ENCODE assay signal across 2 cellular contexts in genomic region chr19:40362160-40362559, GRCh38.
TF ChIP-seq lines count a peak whose summit lies in the region.

No MANE protein-coding gene starts in this region.

TF ChIP-seq in IMR-90, 13 proteins besides CTCF, POLR2A, EP300 and RAD21:
- TF ChIP-seq USF2 (IDR thresholded peaks at IDR 0.05; ENCODE audit: low read depth, low read length) (no peak), SMC3 (IDR thresholded peaks at IDR 0.05; ENCODE audit: low read depth, low read length) (no peak), MAFK (IDR thresholded peaks at IDR 0.05; ENCODE audit: low read depth, low read length) (no peak), NFE2L2 (IDR thresholded peaks at IDR 0.05; ENCODE audit: low read depth, low read length) (no peak), MXI1 (IDR thresholded peaks at IDR 0.05; ENCODE audit: borderline replicate concordance, low read depth, low read length) (no peak), RFX5 (IDR thresholded peaks at IDR 0.05; ENCODE audit: low read depth, low read length) (no peak), CHD1 (IDR thresholded peaks at IDR 0.05; ENCODE audit: low read depth, low read length) (no peak), BHLHE40 (IDR thresholded peaks at IDR 0.05; ENCODE audit: low read depth, low read length) (no peak), ELK1 (IDR thresholded peaks at IDR 0.05; ENCODE audit: borderline replicate concordance, low read depth, low read length) (no peak)

TF ChIP-seq in K562, 482 proteins besides CTCF, POLR2A, EP300 and RAD21:
- TF ChIP-seq FOXA1 (IDR thresholded peaks at IDR 0.05; ENCODE audit: borderline replicate concordance) (no peak), RHOXF2B (CRISPR knock-in tag; conservative IDR thresholded peaks at IDR 0.05) (no peak), ZNF75A (CRISPR knock-in tag; IDR thresholded peaks at IDR 0.05) (no peak), KDM1A (IDR thresholded peaks at IDR 0.05) (peak; percentile 37 to 82; a peak in 2 of 4 replicates), BCOR (IDR thresholded peaks at IDR 0.05) (peak; percentile 90), RBM25 (IDR thresholded peaks at IDR 0.05; ENCODE audit: low read depth, low read length, severe bottlenecking) (peak; percentile 93), MECOM (CRISPR knock-in tag; IDR thresholded peaks at IDR 0.05) (no peak), ADNP (tag; IDR thresholded peaks at IDR 0.05) (0 out of 2 replicates have a peak, but pooled peaks have one; percentile 63), MTF1 (CRISPR knock-in tag; IDR thresholded peaks at IDR 0.05; ENCODE audit: borderline replicate concordance) (no peak), HDAC1 (IDR thresholded peaks at IDR 0.05) (0 out of 4 replicates have a peak, but pooled peaks of 1 of the 2 experiments have one; percentile 29), RCOR1 (IDR thresholded peaks at IDR 0.05; ENCODE audit: borderline replicate concordance in 1 of 2, low read depth in 2 of 2, low read length in 2 of 2) (0 out of 4 replicates have a peak, but pooled peaks of 1 of the 2 experiments have one; percentile 30), CHD4 (IDR thresholded peaks at IDR 0.05; ENCODE audit: insufficient read depth, insufficient replicate concordance, low read depth, low read length, poor library complexity, severe bottlenecking) (peak; percentile 50), HDAC2 (IDR thresholded peaks at IDR 0.05) (0 out of 2 replicates have a peak, but pooled peaks have one; percentile 36), YBX1 (IDR thresholded peaks at IDR 0.05) (no peak), GTF2A2 (tag; IDR thresholded peaks at IDR 0.05) (no peak), RBFOX2 (IDR thresholded peaks at IDR 0.05; ENCODE audit: low read depth, low read length) (no peak), CREBBP (IDR thresholded peaks at IDR 0.05; ENCODE audit: low read depth, low read length) (no peak), RFX7 (CRISPR knock-in tag; IDR thresholded peaks at IDR 0.05) (no peak), ESRRA (IDR thresholded peaks at IDR 0.05; ENCODE audit: borderline replicate concordance, low read depth) (peak; percentile 95)
- TF ChIP-seq, protein P1, sequence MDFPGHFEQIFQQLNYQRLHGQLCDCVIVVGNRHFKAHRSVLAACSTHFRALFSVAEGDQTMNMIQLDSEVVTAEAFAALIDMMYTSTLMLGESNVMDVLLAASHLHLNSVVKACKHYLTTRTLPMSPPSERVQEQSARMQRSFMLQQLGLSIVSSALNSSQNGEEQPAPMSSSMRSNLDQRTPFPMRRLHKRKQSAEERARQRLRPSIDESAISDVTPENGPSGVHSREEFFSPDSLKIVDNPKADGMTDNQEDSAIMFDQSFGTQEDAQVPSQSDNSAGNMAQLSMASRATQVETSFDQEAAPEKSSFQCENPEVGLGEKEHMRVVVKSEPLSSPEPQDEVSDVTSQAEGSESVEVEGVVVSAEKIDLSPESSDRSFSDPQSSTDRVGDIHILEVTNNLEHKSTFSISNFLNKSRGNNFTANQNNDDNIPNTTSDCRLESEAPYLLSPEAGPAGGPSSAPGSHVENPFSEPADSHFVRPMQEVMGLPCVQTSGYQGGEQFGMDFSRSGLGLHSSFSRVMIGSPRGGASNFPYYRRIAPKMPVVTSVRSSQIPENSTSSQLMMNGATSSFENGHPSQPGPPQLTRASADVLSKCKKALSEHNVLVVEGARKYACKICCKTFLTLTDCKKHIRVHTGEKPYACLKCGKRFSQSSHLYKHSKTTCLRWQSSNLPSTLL (IDR thresholded peaks at IDR 0.05) = no peak
- TF ChIP-seq, protein P2, sequence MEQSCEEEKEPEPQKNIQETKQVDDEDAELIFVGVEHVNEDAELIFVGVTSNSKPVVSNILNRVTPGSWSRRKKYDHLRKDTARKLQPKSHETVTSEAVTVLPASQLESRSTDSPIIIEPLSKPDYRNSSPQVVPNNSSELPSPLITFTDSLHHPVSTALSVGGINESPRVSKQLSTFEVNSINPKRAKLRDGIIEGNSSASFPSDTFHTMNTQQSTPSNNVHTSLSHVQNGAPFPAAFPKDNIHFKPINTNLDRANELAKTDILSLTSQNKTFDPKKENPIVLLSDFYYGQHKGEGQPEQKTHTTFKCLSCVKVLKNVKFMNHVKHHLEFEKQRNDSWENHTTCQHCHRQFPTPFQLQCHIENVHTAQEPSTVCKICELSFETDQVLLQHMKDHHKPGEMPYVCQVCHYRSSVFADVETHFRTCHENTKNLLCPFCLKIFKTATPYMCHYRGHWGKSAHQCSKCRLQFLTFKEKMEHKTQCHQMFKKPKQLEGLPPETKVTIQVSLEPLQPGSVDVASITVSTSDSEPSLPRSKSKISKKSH (CRISPR knock-in tag; IDR thresholded peaks at IDR 0.05) = no peak
